In genomic region chr12:30646821-30647220, GRCh38 we compare ENCODE assay signal across 24 cellular contexts.
"Had no signal": no experiment of that assay in that cellular context is flagged by ENCODE, and none has a peak within 500 bp of the region (broad histone marks: within the 10 kb centered on the region; RNA-seq: fewer than 3 reads in every experiment).

No MANE protein-coding gene starts in this region.

- H3K4me3 Mint-ChIP-seq: activated CD8-positive, alpha-beta T cell treated with anti-CD3 and anti-CD28 coated beads, Interleukin-2, amount 10 ng/mL, durations not matched to agents 7 days and 5 days; central memory CD8-positive, alpha-beta T cell; T-helper 1 cell treated with Interleukin-12 subunit alpha and Interleukin-12 subunit beta and Interleukin-4 antibody, amounts not matched to agents 30 μg/mL and 1 μg/mL, for 36 hours had no signal

- H3K27me3 ChIP-seq: ascending aorta, SJSA1 had no signal

- FAIRE-seq: RCC 7860 had no signal

- H3K27me3 Mint-ChIP-seq: brain; central memory CD8-positive, alpha-beta T cell had no signal

- H3K9me3 Mint-ChIP-seq: brain; central memory CD8-positive, alpha-beta T cell; T-helper 1 cell treated with Interleukin-12 subunit alpha and Interleukin-12 subunit beta and Interleukin-4 antibody, amounts not matched to agents 30 μg/mL and 1 μg/mL, for 36 hours had no signal

- DNase-seq: activated CD4-positive, alpha-beta T cell treated with anti-CD3 and anti-CD28 coated beads for 48 hours; activated CD4-positive, alpha-beta T cell treated with anti-CD3 and anti-CD28 coated beads, Interleukin-2, amount 50 U/mL, for 4 hours; activated CD4-positive, CD25-positive, alpha-beta regulatory T cell treated with anti-CD3 and anti-CD28 coated beads, Interleukin-2, amount 50 U/mL, for 72 hours; activated CD8-positive, alpha-beta memory T cell treated with anti-CD3 and anti-CD28 coated beads, Interleukin-2, amount 50 U/mL, for 48 hours; activated CD8-positive, alpha-beta T cell treated with anti-CD3 and anti-CD28 coated beads, Interleukin-2, amount 10 ng/mL, durations not matched to agents 7 days and 5 days; activated naive CD4-positive, alpha-beta T cell treated with anti-CD3 and anti-CD28 coated beads, Interleukin-2, amount 50 U/mL, for 16 hours; activated T-cell treated with anti-CD3 and anti-CD28 coated beads, Interleukin-2, amount 50 U/mL, for 1 hour; Karpas-422; NCI-H1105 treated with DMSO at 0.1 percent for 48 hours; NCI-H1436 treated with DMSO at 0.1 percent for 48 hours; NCI-H187 treated with DMSO at 0.1 percent for 48 hours; NCI-H2081 treated with DMSO at 0.1 percent for 48 hours; NCI-H446; NCI-H524; PC-3; SHP77; SW 1271 had no signal

- ATAC-seq: activated CD8-positive, alpha-beta T cell treated with anti-CD3 and anti-CD28 coated beads, Interleukin-2, amount 10 ng/mL, durations not matched to agents 7 days and 5 days; PC-3; SK-N-SH treated with all-trans-retinoic acid at 6 μM for 48 hours had no signal

- H3K9me3 ChIP-seq: ascending aorta, SJSA1 had no signal

- H3K4me3 ChIP-seq: ascending aorta, SJSA1 had no signal

- H3K27ac Mint-ChIP-seq: activated CD8-positive, alpha-beta T cell treated with anti-CD3 and anti-CD28 coated beads, Interleukin-2, amount 10 ng/mL, durations not matched to agents 7 days and 5 days; T-helper 1 cell treated with Interleukin-12 subunit alpha and Interleukin-12 subunit beta and Interleukin-4 antibody, amounts not matched to agents 30 μg/mL and 1 μg/mL, for 36 hours had no signal

- H3K4me1 ChIP-seq: SJSA1 had no signal

- H3K27ac ChIP-seq: ascending aorta, SJSA1 had no signal
